In the genomic region with DNA sequence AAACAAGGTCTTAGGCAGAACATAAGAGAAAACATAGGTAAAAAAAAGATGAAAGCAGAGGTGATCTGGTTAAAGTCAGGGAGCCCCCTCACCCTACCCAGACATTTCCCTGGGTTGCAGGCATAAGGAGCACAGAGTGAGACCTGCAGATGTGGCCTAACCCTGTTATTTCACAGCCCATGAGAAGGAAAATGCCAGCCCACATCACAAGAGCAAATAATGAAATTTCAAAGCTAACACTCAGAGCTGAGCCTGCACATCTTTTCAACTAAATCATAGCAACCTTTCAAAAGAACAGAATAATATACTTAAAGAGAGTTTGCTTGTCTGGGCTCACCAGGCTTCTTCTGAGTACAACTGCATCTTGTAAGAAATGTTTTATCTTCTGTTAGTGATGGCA, we compare ENCODE assay signal across 16 cellular contexts.
DNase-seq lines count a peak whose midpoint lies in the region; ATAC-seq and TF ChIP-seq lines count a peak whose summit lies in the region.
"Had no signal": no experiment of that assay in that cellular context is flagged by ENCODE, and none has a peak within 500 bp of the region (broad histone marks: within the 10 kb centered on the region; RNA-seq: fewer than 3 reads in every experiment).

No MANE protein-coding gene starts in this region.

- H3K9ac ChIP-seq in DND-41 (ENCODE audit: low read depth, low read length) (no peak overlapping the region), muscle layer of colon (ENCODE audit: low read length) (no peak overlapping the region)
- H3K9ac ChIP-seq: BLaER1 had no signal

- no peaks in the 10 kb centered on the region for H3K79me2 ChIP-seq in DND-41 (ENCODE audit: insufficient read depth, low read length)

- ATAC-seq in activated CD8-positive, alpha-beta T cell treated with anti-CD3 and anti-CD28 coated beads for 36 hours, result peak; percentile 11
- ATAC-seq in activated CD8-positive, alpha-beta T cell treated with anti-CD3 and anti-CD28 coated beads, Interleukin-2, amount 10 ng/mL, durations not matched to agents 7 days and 5 days, result no peak
- ATAC-seq in CD4-positive, CD25-positive, alpha-beta regulatory T cell (ENCODE audit: low read depth in 2 of 2), result no peak
- peak; percentile 81 for ATAC-seq in DND-41 (ENCODE audit: insufficient read depth, low read depth)
- ATAC-seq in activated CD4-positive, CD25-positive, alpha-beta regulatory T cell treated with anti-CD3 and anti-CD28 coated beads, Interleukin-2, amount 50 U/mL, for 24 hours, result no peak
- ATAC-seq: K562, Panc1 had no signal

- H3K27ac Mint-ChIP-seq in activated CD8-positive, alpha-beta T cell treated with anti-CD3 and anti-CD28 coated beads for 36 hours, result peak overlapping the region; percentile 46
- H3K27ac Mint-ChIP-seq in activated CD8-positive, alpha-beta T cell treated with anti-CD3 and anti-CD28 coated beads, Interleukin-2, amount 10 ng/mL, durations not matched to agents 7 days and 5 days, result no peak overlapping the region
- H3K27ac Mint-ChIP-seq in CD4-positive, CD25-positive, alpha-beta regulatory T cell, result peak overlapping the region in 2 of 3 donors; percentile 17 to 52

- H4K20me1 ChIP-seq in DND-41 (ENCODE audit: insufficient read depth, low read length), result no peaks in the 10 kb centered on the region
- H4K20me1 ChIP-seq: BLaER1 had no signal

- peaks cover 10% of the 10 kb centered on the region for H3K36me3 Mint-ChIP-seq in activated CD8-positive, alpha-beta T cell treated with anti-CD3 and anti-CD28 coated beads for 36 hours (ENCODE audit: low read depth)
- peaks cover 6% of the 10 kb centered on the region for H3K36me3 Mint-ChIP-seq in activated CD8-positive, alpha-beta T cell treated with anti-CD3 and anti-CD28 coated beads, Interleukin-2, amount 10 ng/mL, durations not matched to agents 7 days and 5 days (ENCODE audit: low read depth)
- no peaks in the 10 kb centered on the region for H3K36me3 Mint-ChIP-seq in CD4-positive, CD25-positive, alpha-beta regulatory T cell

- H2AFZ ChIP-seq in DND-41 (ENCODE audit: low read depth, low read length), result no peak overlapping the region

- CTCF ChIA-PET in activated CD8-positive, alpha-beta T cell treated with anti-CD3 and anti-CD28 coated beads for 36 hours (lab: Charles Lee), result interaction anchor here (1.2 to 3.2 kb wide), 3 partner anchors 13 to 378 kb away, joined by 3 to 16 read pairs (median 5); no protein-coding TSS in a partner anchor
- CTCF ChIA-PET in activated CD8-positive, alpha-beta T cell treated with anti-CD3 and anti-CD28 coated beads, Interleukin-2, amount 10 ng/mL, durations not matched to agents 7 days and 5 days (lab: Charles Lee), result interaction anchor here (2.3 kb wide), 1 partner anchor 203 kb away, joined by 5 read pairs; no protein-coding TSS in a partner anchor

- no peaks in the 10 kb centered on the region for H3K9me3 ChIP-seq in CD4-positive, CD25-positive, alpha-beta regulatory T cell (ENCODE audit: control insufficient read depth in 2 of 2, low read length in 2 of 2)
- H3K9me3 ChIP-seq in DND-41 (ENCODE audit: insufficient read depth, low read length, severe bottlenecking), result no peaks in the 10 kb centered on the region
- no peaks in the 10 kb centered on the region for H3K9me3 ChIP-seq in muscle layer of colon (ENCODE audit: low read length)
- H3K9me3 ChIP-seq: BLaER1, SJCRH30 had no signal

- intact Hi-C loops in activated CD8-positive, alpha-beta T cell treated with anti-CD3 and anti-CD28 coated beads for 36 hours (cut with micrococcal nuclease), result no loop called here

- H3K4me1 ChIP-seq in CD4-positive, CD25-positive, alpha-beta regulatory T cell (ENCODE audit: control insufficient read depth, insufficient read depth, low read length, poor library complexity, severe bottlenecking), result peaks cover 17% of the 10 kb centered on the region
- no peaks in the 10 kb centered on the region for H3K4me1 ChIP-seq in DND-41 (ENCODE audit: insufficient read depth, low read length)
- peaks cover 58% of the 10 kb centered on the region for H3K4me1 ChIP-seq in muscle layer of colon (ENCODE audit: insufficient read depth, low read length)
- H3K4me1 ChIP-seq: SJCRH30 had no signal

- H3K9me3 Mint-ChIP-seq in activated CD8-positive, alpha-beta T cell treated with anti-CD3 and anti-CD28 coated beads for 36 hours, result peaks cover 4% of the 10 kb centered on the region
- H3K9me3 Mint-ChIP-seq in activated CD8-positive, alpha-beta T cell treated with anti-CD3 and anti-CD28 coated beads, Interleukin-2, amount 10 ng/mL, durations not matched to agents 7 days and 5 days (ENCODE audit: insufficient read depth), result no peaks in the 10 kb centered on the region
- no peaks in the 10 kb centered on the region for H3K9me3 Mint-ChIP-seq in CD4-positive, CD25-positive, alpha-beta regulatory T cell

- H3K4me3 Mint-ChIP-seq in activated CD8-positive, alpha-beta T cell treated with anti-CD3 and anti-CD28 coated beads for 36 hours, result no peak overlapping the region
- no peak overlapping the region for H3K4me3 Mint-ChIP-seq in activated CD8-positive, alpha-beta T cell treated with anti-CD3 and anti-CD28 coated beads, Interleukin-2, amount 10 ng/mL, durations not matched to agents 7 days and 5 days
- peak overlapping the region in 2 of 4 donors; percentile 19 to 36 for H3K4me3 Mint-ChIP-seq in CD4-positive, CD25-positive, alpha-beta regulatory T cell

- H3K36me3 ChIP-seq in CD4-positive, CD25-positive, alpha-beta regulatory T cell (ENCODE audit: control insufficient read depth, insufficient read depth, low read length), result no peaks in the 10 kb centered on the region
- H3K36me3 ChIP-seq in DND-41 (ENCODE audit: insufficient read depth, low read length) (no peaks in the 10 kb centered on the region), muscle layer of colon (ENCODE audit: insufficient read depth, low read length) (no peaks in the 10 kb centered on the region)
- H3K36me3 ChIP-seq: BLaER1, SJCRH30 had no signal

- no peak overlapping the region for H3K27ac ChIP-seq in CD4-positive, CD25-positive, alpha-beta regulatory T cell (ENCODE audit: insufficient read depth, low read length, poor library complexity, severe bottlenecking)
- no peak overlapping the region for H3K27ac ChIP-seq in DND-41 (ENCODE audit: low read length)
- H3K27ac ChIP-seq in muscle layer of colon (ENCODE audit: low read depth, low read length), result peak overlapping the region; percentile 70
- H3K27ac ChIP-seq: BLaER1, SJCRH30 had no signal

- no peak for TF ChIP-seq CTCF in activated CD8-positive, alpha-beta T cell treated with anti-CD3 and anti-CD28 coated beads for 36 hours (IDR thresholded peaks at IDR 0.05)
- TF ChIP-seq CTCF in DND-41 (IDR thresholded peaks at IDR 0.05; ENCODE audit: borderline replicate concordance, extremely low read depth, low read length, poor library complexity, severe bottlenecking), result no peak

- POLR2A ChIA-PET in activated CD8-positive, alpha-beta T cell treated with anti-CD3 and anti-CD28 coated beads for 36 hours (lab: Charles Lee), result interaction anchor here (0.6 kb wide), 1 partner anchor 50 kb away, joined by 3 read pairs; no protein-coding TSS in a partner anchor
- POLR2A ChIA-PET in activated CD8-positive, alpha-beta T cell treated with anti-CD3 and anti-CD28 coated beads, Interleukin-2, amount 10 ng/mL, durations not matched to agents 7 days and 5 days (lab: Charles Lee), result interaction anchor here (0.6 kb wide), 2 partner anchors 45 to 804 kb away, joined by 3 to 5 read pairs; no protein-coding TSS in a partner anchor

- no peak overlapping the region for H3K4me2 ChIP-seq in DND-41 (ENCODE audit: insufficient read depth, low read length)
- H3K4me2 ChIP-seq: BLaER1 had no signal

- no peak for DNase-seq in activated CD8-positive, alpha-beta T cell treated with anti-CD3 and anti-CD28 coated beads for 36 hours
- DNase-seq in activated CD8-positive, alpha-beta T cell treated with anti-CD3 and anti-CD28 coated beads, Interleukin-2, amount 10 ng/mL, durations not matched to agents 7 days and 5 days, result no peak
- peak in 1 of 3 donors; percentile 22 for DNase-seq in CD4-positive, CD25-positive, alpha-beta regulatory T cell
- DNase-seq in DND-41 (peak; percentile 37), pons (ENCODE audit: low spot score) (no peak), OCI-M2 (lab: John Stamatoyannopoulos, UW; ENCODE audit: unreplicated experiment) (no peak)
- DNase-seq: DMS79 treated with DMSO at 0.1 percent for 48 hours, NCI-H187, NCI-H226, NCI-H524 treated with DMSO at 0.1 percent for 48 hours, SJCRH30 had no signal

- H3K27me3 Mint-ChIP-seq in activated CD8-positive, alpha-beta T cell treated with anti-CD3 and anti-CD28 coated beads for 36 hours, result no peaks in the 10 kb centered on the region
- H3K27me3 Mint-ChIP-seq in activated CD8-positive, alpha-beta T cell treated with anti-CD3 and anti-CD28 coated beads, Interleukin-2, amount 10 ng/mL, durations not matched to agents 7 days and 5 days (ENCODE audit: low read depth), result no peaks in the 10 kb centered on the region
- no peaks in the 10 kb centered on the region for H3K27me3 Mint-ChIP-seq in CD4-positive, CD25-positive, alpha-beta regulatory T cell

- H3K27me3 ChIP-seq in CD4-positive, CD25-positive, alpha-beta regulatory T cell (ENCODE audit: control insufficient read depth, insufficient read depth, low read length), result no peaks in the 10 kb centered on the region
- no peaks in the 10 kb centered on the region for H3K27me3 ChIP-seq in DND-41 (ENCODE audit: insufficient read depth, low read length, poor library complexity)
- H3K27me3 ChIP-seq in muscle layer of colon (ENCODE audit: control insufficient read depth in 1 of 2, insufficient read depth in 2 of 2, low read length in 2 of 2), result no peaks in the 10 kb centered on the region
- H3K27me3 ChIP-seq: BLaER1 had no signal

- peaks cover 86% of the 10 kb centered on the region for H3K4me1 Mint-ChIP-seq in activated CD8-positive, alpha-beta T cell treated with anti-CD3 and anti-CD28 coated beads for 36 hours (ENCODE audit: low read depth)
- peaks cover 56% of the 10 kb centered on the region for H3K4me1 Mint-ChIP-seq in activated CD8-positive, alpha-beta T cell treated with anti-CD3 and anti-CD28 coated beads, Interleukin-2, amount 10 ng/mL, durations not matched to agents 7 days and 5 days (ENCODE audit: low read depth)
- peaks cover 7 to 76% (median 31%) of the 10 kb centered on the region in 4 donors for H3K4me1 Mint-ChIP-seq in CD4-positive, CD25-positive, alpha-beta regulatory T cell

- H3K4me3 ChIP-seq in CD4-positive, CD25-positive, alpha-beta regulatory T cell (ENCODE audit: low read depth, low read length), result no peak overlapping the region
- H3K4me3 ChIP-seq in DND-41 (ENCODE audit: low read depth in 1 of 2, low read length in 2 of 2), result no peak overlapping the region
- no peak overlapping the region for H3K4me3 ChIP-seq in muscle layer of colon (ENCODE audit: low read depth in 1 of 2, low read length in 2 of 2)
- H3K4me3 ChIP-seq: BLaER1, K562, SJCRH30 had no signal

Comparison
In these comparisons a context has a peak if more than half of its experiments do, and no peak if none do; other contexts are left out.
1. ATAC-seq: peak in activated CD8-positive, alpha-beta T cell treated with anti-CD3 and anti-CD28 coated beads for 36 hours (single experiment) and DND-41 (single experiment); none in activated CD8-positive, alpha-beta T cell treated with anti-CD3 and anti-CD28 coated beads, Interleukin-2, amount 10 ng/mL, durations not matched to agents 7 days and 5 days (single experiment), CD4-positive, CD25-positive, alpha-beta regulatory T cell (0 of 2) and activated CD4-positive, CD25-positive, alpha-beta regulatory T cell treated with anti-CD3 and anti-CD28 coated beads, Interleukin-2, amount 50 U/mL, for 24 hours (0 of 2).